ENCODE assay signal across 8 cellular contexts in genomic region chr10:26890956-26891355, GRCh38. TPM values are rescaled to one million over a fixed set of nuclear protein-coding genes. Genes with fewer than 3 reads are reported as not detected.
DNase-seq lines count a peak whose midpoint lies in the region; ATAC-seq, FAIRE-seq and TF ChIP-seq lines count a peak whose summit lies in the region.

No MANE protein-coding gene starts in this region.

- TF ChIP-seq CTCF in AG04450 (IDR thresholded peaks at IDR 0.05; ENCODE audit: low read depth, low read length) (peak; percentile 67), GM12874 (IDR thresholded peaks at IDR 0.05; ENCODE audit: insufficient read depth, low read depth, low read length) (peak; percentile 64), retinal pigment epithelial cell (conservative IDR thresholded peaks at IDR 0.05; ENCODE audit: low read depth, low read length) (peak; percentile 78)

- no peak for FAIRE-seq in H54 (lab: Jason Lieb, UNC)

- no peak overlapping the region for H3K4me3 Mint-ChIP-seq in activated CD8-positive, alpha-beta memory T cell treated with anti-CD3 and anti-CD28 coated beads, Interleukin-2, amount 10 ng/mL, durations not matched to agents 7 days and 5 days

- no peaks in the 10 kb centered on the region; the same call in 1 of the 2 replicates for H3K9me3 ChIP-seq in AG04450 (ENCODE audit: control insufficient read depth, insufficient read depth, low read length)

- H3K27me3 ChIP-seq in AG04450 (ENCODE audit: control insufficient read depth, insufficient read depth, low read length), result peaks cover 2% of the 10 kb centered on the region

- ATAC-seq in activated CD8-positive, alpha-beta memory T cell treated with anti-CD3 and anti-CD28 coated beads, Interleukin-2, amount 10 ng/mL, durations not matched to agents 7 days and 5 days, result peak; percentile 67

- H3K4me3 ChIP-seq in AG04450 (ENCODE audit: low read depth, low read length) (no peak overlapping the region), retinal pigment epithelial cell (ENCODE audit: low read length) (no peak overlapping the region)

- H3K27ac Mint-ChIP-seq in activated CD8-positive, alpha-beta memory T cell treated with anti-CD3 and anti-CD28 coated beads, Interleukin-2, amount 10 ng/mL, durations not matched to agents 7 days and 5 days, result no peak overlapping the region

- no peaks in the 10 kb centered on the region for H3K36me3 Mint-ChIP-seq in activated CD8-positive, alpha-beta memory T cell treated with anti-CD3 and anti-CD28 coated beads, Interleukin-2, amount 10 ng/mL, durations not matched to agents 7 days and 5 days

- POLR2A ChIA-PET in AG04450 (lab: Yijun Ruan, JAX), result no interaction called here

- CTCF ChIA-PET in AG04450 (lab: Charles Lee), result interaction anchor here (0.7 to 1.5 kb wide), 5 partner anchors 9 to 469 kb away, joined by 3 to 10 read pairs (median 3); no protein-coding TSS in a partner anchor
- CTCF ChIA-PET in activated CD8-positive, alpha-beta memory T cell treated with anti-CD3 and anti-CD28 coated beads, Interleukin-2, amount 10 ng/mL, durations not matched to agents 7 days and 5 days (lab: Charles Lee), result interaction anchor here (1.2 kb wide), 1 partner anchor 10 kb away, joined by 5 read pairs; no protein-coding TSS in a partner anchor

- peaks cover 10% of the 10 kb centered on the region for H3K27me3 Mint-ChIP-seq in activated CD8-positive, alpha-beta memory T cell treated with anti-CD3 and anti-CD28 coated beads, Interleukin-2, amount 10 ng/mL, durations not matched to agents 7 days and 5 days

- no peak for TF ChIP-seq POLR2A in H54 (IDR thresholded peaks at IDR 0.05; ENCODE audit: low read depth, low read length)

- no peak overlapping the region for H3K27ac ChIP-seq in AG04450 (ENCODE audit: low read depth, low read length)

- peak; percentile 29 for DNase-seq in AG04450 (ENCODE audit: low read depth, low spot score)
- peak; percentile 28 for DNase-seq in NCI-H460 (ENCODE audit: extremely low read depth, low read depth)
- peak; percentile 73 for DNase-seq in activated CD8-positive, alpha-beta memory T cell treated with anti-CD3 and anti-CD28 coated beads, Interleukin-2, amount 10 ng/mL, durations not matched to agents 7 days and 5 days
- DNase-seq in globus pallidus (ENCODE audit: low spot score), result peak; percentile 20
- peak; percentile 24 for DNase-seq in retinal pigment epithelial cell (ENCODE audit: low read depth)
- no peak for DNase-seq in H54 (ENCODE audit: insufficient read length, low spot score)
- no peak for DNase-seq in NK-92 treated with Interleukin-12 subunit alpha and Interleukin-12 subunit beta, amount 100 ng/mL, for 24 hours (lab: John Stamatoyannopoulos, UW)

- H3K4me1 Mint-ChIP-seq in activated CD8-positive, alpha-beta memory T cell treated with anti-CD3 and anti-CD28 coated beads, Interleukin-2, amount 10 ng/mL, durations not matched to agents 7 days and 5 days, result no peaks in the 10 kb centered on the region

- no peaks in the 10 kb centered on the region for H3K9me3 Mint-ChIP-seq in activated CD8-positive, alpha-beta memory T cell treated with anti-CD3 and anti-CD28 coated beads, Interleukin-2, amount 10 ng/mL, durations not matched to agents 7 days and 5 days (ENCODE audit: low read depth)

RNA-seq across cellular contexts. Expression of gene ABI1, which starts 30.2 kb away (rescaled TPM):
- 51.1 and 64.2 TPM in 2 replicates for polyA plus RNA-seq in AG04450 (2011; rRNA removed)
- 33.5 and 41.9 TPM in 2 replicates for polyA minus RNA-seq in AG04450 (2011; rRNA and poly(A)+ RNA removed)
- 28.2 and 28.5 TPM in 2 replicates for total RNA-seq in NCI-H460 (2014; rRNA removed; shearing (Covaris generic))
- polyA plus RNA-seq in NCI-H460 (2014; cell fraction: nucleus; rRNA removed), result 10.4 and 15.1 TPM in 2 replicates
- 10 to 100 TPM; 55.1 to 55.4 TPM for total RNA-seq in activated CD8-positive, alpha-beta memory T cell treated with anti-CD3 and anti-CD28 coated beads, Interleukin-2, amount 10 ng/mL, durations not matched to agents 7 days and 5 days

Comparison
In these comparisons a context has a peak if more than half of its experiments do, and no peak if none do; other contexts are left out.
1. DNase-seq: peak in AG04450 (single experiment), NCI-H460 (single experiment), activated CD8-positive, alpha-beta memory T cell treated with anti-CD3 and anti-CD28 coated beads, Interleukin-2, amount 10 ng/mL, durations not matched to agents 7 days and 5 days (single experiment), globus pallidus (single experiment) and retinal pigment epithelial cell (single experiment); none in H54 (single experiment) and NK-92 treated with Interleukin-12 subunit alpha and Interleukin-12 subunit beta, amount 100 ng/mL, for 24 hours (single experiment).
2. Peak in every context shown above with its lines, with median percentiles within 50 percentile points of each other: CTCF ChIP-seq.